In the genomic region with DNA sequence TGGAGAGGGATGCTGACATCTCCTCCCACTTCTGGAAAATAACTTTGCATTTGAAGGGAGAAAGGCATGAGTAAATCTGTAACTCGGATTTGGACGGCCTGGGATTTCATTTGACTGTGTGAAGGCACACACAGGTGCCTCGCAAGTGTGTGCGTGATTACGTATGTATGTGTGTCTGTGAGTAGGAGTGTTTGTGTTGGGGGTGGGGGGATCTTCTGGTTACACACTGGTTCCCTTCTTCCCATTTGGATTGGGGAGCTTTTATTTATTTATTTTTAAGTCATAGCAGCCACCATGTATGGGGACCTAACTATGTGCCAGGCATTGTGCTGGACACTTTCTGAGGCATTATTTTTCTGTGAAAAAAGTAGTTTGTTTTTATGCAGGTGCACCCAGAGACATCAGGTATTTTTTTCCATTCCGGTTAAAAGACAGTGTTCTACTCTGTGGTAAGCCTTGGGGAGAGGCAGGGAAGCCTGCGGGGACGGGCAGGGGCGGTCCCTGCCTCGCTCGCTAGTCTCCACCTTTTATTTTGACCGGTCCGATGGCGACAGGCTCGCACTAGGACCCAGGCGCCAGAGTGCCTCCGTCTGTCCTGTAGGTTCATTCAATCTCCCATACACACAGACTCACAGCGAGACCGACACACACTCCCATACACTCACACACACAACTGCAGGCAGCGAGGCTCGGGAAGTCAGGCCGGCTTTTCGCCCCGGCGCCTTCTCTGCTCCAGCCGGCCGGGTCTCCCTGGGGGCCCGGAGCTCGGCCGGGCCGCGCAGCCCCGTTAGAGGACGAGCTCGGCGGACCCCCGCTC, we compare ENCODE assay signal across 1 cellular context.
TF ChIP-seq lines count a peak whose summit lies in the region.

A gene (plus strand): TSS at position 618 of the 817 bp plus-strand sequence. CDS start 204 bp downstream, outside the sequence.

TF ChIP-seq in endothelial cell of umbilical vein, 7 proteins besides CTCF, POLR2A, EP300 and RAD21:
- TF ChIP-seq JUN (IDR thresholded peaks at IDR 0.05; ENCODE audit: borderline replicate concordance, insufficient read depth, insufficient read length, low read depth) (no peak), EZH2 (IDR thresholded peaks at IDR 0.05; ENCODE audit: borderline replicate concordance, low read depth, low read length, severe bottlenecking) (peak; percentile 3), GATA2 (IDR thresholded peaks at IDR 0.05; ENCODE audit: insufficient read depth, insufficient read length, low read depth, low read length) (no peak)
TF ChIP-seq in endothelial cell of umbilical vein: peak in this region for 1.
